Comparison of ENCODE assay signal across 8 cellular contexts in the genomic region with DNA sequence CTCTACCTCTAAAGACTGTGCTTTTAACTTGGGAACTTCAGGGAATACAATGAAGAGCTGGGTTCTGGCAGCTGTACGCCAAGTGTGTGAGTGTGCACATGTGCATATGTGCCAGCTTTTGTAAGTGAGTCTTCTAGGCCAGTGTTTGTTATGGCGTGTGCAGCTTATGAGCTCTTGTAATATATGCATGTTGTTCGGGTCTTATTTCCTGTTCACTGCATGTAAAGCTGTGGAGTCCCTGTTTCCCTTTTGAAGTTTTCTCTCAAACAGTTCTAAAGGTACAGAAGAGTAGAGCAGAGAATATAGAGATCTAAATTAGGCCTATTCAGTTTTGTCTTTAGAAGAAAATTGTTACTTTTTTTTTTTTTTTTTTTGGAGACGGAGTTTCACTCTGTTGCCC. TPM values are rescaled to one million over a fixed set of nuclear protein-coding genes. Genes with fewer than 3 reads are reported as not detected.
DNase-seq lines count a peak whose midpoint lies in the region; ATAC-seq and TF ChIP-seq lines count a peak whose summit lies in the region.

No MANE protein-coding gene starts in this region.

- no peaks in the 10 kb centered on the region for H3K27me3 ChIP-seq in dorsolateral prefrontal cortex

- H3K4me3 Mint-ChIP-seq in activated CD4-positive, alpha-beta T cell treated with anti-CD3 and anti-CD28 coated beads, Interleukin-2, amount 10 ng/mL, durations not matched to agents 7 days and 5 days: peak overlapping the region; percentile 57
- peak overlapping the region; percentile 39 for H3K4me3 Mint-ChIP-seq in activated T-helper 17 cell treated with anti-CD3 and anti-CD28 coated beads, Interleukin-2, amount 50 U/mL, for 72 hours
- no peak overlapping the region for H3K4me3 Mint-ChIP-seq in stimulated activated naive B cell treated with anti-CD40 and anti-IgM and Interleukin-4, amounts not matched to agents 10 μg/mL and 1 μg/mL and 100 μg/mL, for 72 hours
- no peak overlapping the region for H3K4me3 Mint-ChIP-seq in CD14-positive monocyte

- peaks cover 73% of the 10 kb centered on the region for H3K4me1 Mint-ChIP-seq in activated CD4-positive, alpha-beta T cell treated with anti-CD3 and anti-CD28 coated beads, Interleukin-2, amount 10 ng/mL, durations not matched to agents 7 days and 5 days
- H3K4me1 Mint-ChIP-seq in activated T-helper 17 cell treated with anti-CD3 and anti-CD28 coated beads, Interleukin-2, amount 50 U/mL, for 72 hours: peaks cover 30% of the 10 kb centered on the region
- peaks cover 31 to 68% of the 10 kb centered on the region in 2 donors for H3K4me1 Mint-ChIP-seq in stimulated activated naive B cell treated with anti-CD40 and anti-IgM and Interleukin-4, amounts not matched to agents 10 μg/mL and 1 μg/mL and 100 μg/mL, for 72 hours
- peaks cover 52% of the 10 kb centered on the region for H3K4me1 Mint-ChIP-seq in CD14-positive monocyte

- TF ChIP-seq CTCF in dorsolateral prefrontal cortex (IDR thresholded peaks at IDR 0.05 in 54 of 56, conservative IDR thresholded peaks at IDR 0.05 in 2 of 56; ENCODE audit: low read depth in 1 of 56, partially characterized antibody in 56 of 56) (no peak), CD14-positive monocyte (IDR thresholded peaks at IDR 0.05) (no peak)

- peaks cover 74% of the 10 kb centered on the region for H3K36me3 Mint-ChIP-seq in activated CD4-positive, alpha-beta T cell treated with anti-CD3 and anti-CD28 coated beads, Interleukin-2, amount 10 ng/mL, durations not matched to agents 7 days and 5 days (ENCODE audit: low read depth)
- H3K36me3 Mint-ChIP-seq in activated T-helper 17 cell treated with anti-CD3 and anti-CD28 coated beads, Interleukin-2, amount 50 U/mL, for 72 hours (ENCODE audit: low read depth): peaks cover 72% of the 10 kb centered on the region
- peaks cover 14 to 28% of the 10 kb centered on the region in 2 donors for H3K36me3 Mint-ChIP-seq in stimulated activated naive B cell treated with anti-CD40 and anti-IgM and Interleukin-4, amounts not matched to agents 10 μg/mL and 1 μg/mL and 100 μg/mL, for 72 hours
- H3K36me3 Mint-ChIP-seq in CD14-positive monocyte: peaks cover 44 to 50% of the 10 kb centered on the region in 2 donors

- ATAC-seq in HG03045 (IDR thresholded peaks at IDR 0.05; ENCODE audit: unreplicated experiment): peak; percentile 49
- ATAC-seq in activated T-helper 17 cell treated with anti-CD3 and anti-CD28 coated beads, Interleukin-2, amount 50 U/mL, for 72 hours (replicated peaks): peak; percentile 39
- peak; percentile 57 to 64 for ATAC-seq in stimulated activated naive B cell treated with anti-CD40 and anti-IgM and Interleukin-4, amounts not matched to agents 10 μg/mL and 1 μg/mL and 100 μg/mL, for 72 hours (replicated peaks)

- CTCF ChIA-PET in activated CD4-positive, alpha-beta T cell treated with anti-CD3 and anti-CD28 coated beads, Interleukin-2, amount 10 ng/mL, durations not matched to agents 7 days and 5 days (lab: Charles Lee): interaction anchor here (0.7 to 1.5 kb wide), 2 partner anchors 21 to 124 kb away, joined by 3 read pairs; no protein-coding TSS in a partner anchor

- DNase-seq in activated CD4-positive, alpha-beta T cell treated with anti-CD3 and anti-CD28 coated beads, Interleukin-2, amount 10 ng/mL, durations not matched to agents 7 days and 5 days: no peak
- no peak for DNase-seq in activated CD4-positive, alpha-beta T cell treated with anti-CD3 and anti-CD28 coated beads, Interleukin-2, amount 50 U/mL, for 4 hours
- no peak for DNase-seq in stimulated activated naive B cell treated with anti-CD40 and anti-IgM and Interleukin-4, amounts not matched to agents 10 μg/mL and 1 μg/mL and 100 μg/mL, for 72 hours
- DNase-seq in dorsolateral prefrontal cortex: no peak
- DNase-seq in CD14-positive monocyte (ENCODE audit: low spot score): no peak
- DNase-seq in HUDEP-2 (lab: John Stamatoyannopoulos, UW; ENCODE audit: unreplicated experiment in 76 of 76): no peak

- H3K27me3 Mint-ChIP-seq in activated CD4-positive, alpha-beta T cell treated with anti-CD3 and anti-CD28 coated beads, Interleukin-2, amount 10 ng/mL, durations not matched to agents 7 days and 5 days: no peaks in the 10 kb centered on the region
- no peaks in the 10 kb centered on the region for H3K27me3 Mint-ChIP-seq in activated T-helper 17 cell treated with anti-CD3 and anti-CD28 coated beads, Interleukin-2, amount 50 U/mL, for 72 hours
- no peaks in the 10 kb centered on the region for H3K27me3 Mint-ChIP-seq in stimulated activated naive B cell treated with anti-CD40 and anti-IgM and Interleukin-4, amounts not matched to agents 10 μg/mL and 1 μg/mL and 100 μg/mL, for 72 hours
- no peaks in the 10 kb centered on the region for H3K27me3 Mint-ChIP-seq in CD14-positive monocyte (ENCODE audit: low read depth in 3 of 3)

- POLR2A ChIA-PET in activated CD4-positive, alpha-beta T cell treated with anti-CD3 and anti-CD28 coated beads, Interleukin-2, amount 10 ng/mL, durations not matched to agents 7 days and 5 days (lab: Charles Lee): interaction anchor here (1.3 kb wide), 1 partner anchor 31 kb away, joined by 4 read pairs; the partner anchor contains the start of gene TGFBR1

- H3K27ac Mint-ChIP-seq in activated CD4-positive, alpha-beta T cell treated with anti-CD3 and anti-CD28 coated beads, Interleukin-2, amount 10 ng/mL, durations not matched to agents 7 days and 5 days: peak overlapping the region; percentile 88
- H3K27ac Mint-ChIP-seq in activated T-helper 17 cell treated with anti-CD3 and anti-CD28 coated beads, Interleukin-2, amount 50 U/mL, for 72 hours: no peak overlapping the region
- peak overlapping the region; percentile 34 for H3K27ac Mint-ChIP-seq in stimulated activated naive B cell treated with anti-CD40 and anti-IgM and Interleukin-4, amounts not matched to agents 10 μg/mL and 1 μg/mL and 100 μg/mL, for 72 hours
- peak overlapping the region in 2 of 7 donors; percentile 25 to 26 for H3K27ac Mint-ChIP-seq in CD14-positive monocyte

- no peak overlapping the region for H3K4me3 ChIP-seq in dorsolateral prefrontal cortex

- no peaks in the 10 kb centered on the region for H3K9me3 Mint-ChIP-seq in activated CD4-positive, alpha-beta T cell treated with anti-CD3 and anti-CD28 coated beads, Interleukin-2, amount 10 ng/mL, durations not matched to agents 7 days and 5 days
- no peaks in the 10 kb centered on the region for H3K9me3 Mint-ChIP-seq in activated T-helper 17 cell treated with anti-CD3 and anti-CD28 coated beads, Interleukin-2, amount 50 U/mL, for 72 hours
- H3K9me3 Mint-ChIP-seq in stimulated activated naive B cell treated with anti-CD40 and anti-IgM and Interleukin-4, amounts not matched to agents 10 μg/mL and 1 μg/mL and 100 μg/mL, for 72 hours: peaks cover 0 to 2% of the 10 kb centered on the region in 2 donors
- no peaks in the 10 kb centered on the region for H3K9me3 Mint-ChIP-seq in CD14-positive monocyte

- intact Hi-C loops in dorsolateral prefrontal cortex (cut with DNase I) (loop anchor here in 1 of 2 donors (5.0 kb wide), 1 partner anchor 133 kb away; no protein-coding TSS in a partner anchor), CD14-positive monocyte (cut with micrococcal nuclease) (loop anchor here in 1 of 2 donors (5.0 to 10.0 kb wide), 2 partner anchors 51 to 288 kb away; no protein-coding TSS in a partner anchor)

- H3K27ac ChIP-seq in dorsolateral prefrontal cortex: peak overlapping the region in 1 of 59 donors; percentile 50

RNA-seq across cellular contexts. Expression of gene TGFBR1, which starts 30.6 kb away (rescaled TPM):
- 10 to 100 TPM; 60.7 to 71.2 TPM for total RNA-seq in activated CD4-positive, alpha-beta T cell treated with anti-CD3 and anti-CD28 coated beads, Interleukin-2, amount 10 ng/mL, durations not matched to agents 7 days and 5 days
- total RNA-seq in activated T-helper 17 cell treated with anti-CD3 and anti-CD28 coated beads, Interleukin-2, amount 50 U/mL, for 72 hours: 10 to 100 TPM; 56.0 to 56.3 TPM
- total RNA-seq in dorsolateral prefrontal cortex: 10 to 100 TPM in 119 of 120 experiments, 1 to 10 TPM in 1; 9.7 to 58.1 (median 21.3) TPM
- 10 to 100 TPM; 25.0 to 26.8 TPM for polyA plus RNA-seq in CD14-positive monocyte

Comparison
In these comparisons a context has a peak if more than half of its experiments do, and no peak if none do; other contexts are left out.
1. H3K4me3 Mint-ChIP-seq: peak in activated CD4-positive, alpha-beta T cell treated with anti-CD3 and anti-CD28 coated beads, Interleukin-2, amount 10 ng/mL, durations not matched to agents 7 days and 5 days (single experiment) and activated T-helper 17 cell treated with anti-CD3 and anti-CD28 coated beads, Interleukin-2, amount 50 U/mL, for 72 hours (single experiment); none in stimulated activated naive B cell treated with anti-CD40 and anti-IgM and Interleukin-4, amounts not matched to agents 10 μg/mL and 1 μg/mL and 100 μg/mL, for 72 hours (0 of 2) and CD14-positive monocyte (0 of 2).
2. Peak in every context shown above with its lines, with median percentiles within 50 percentile points of each other: ATAC-seq.